In the genomic region with DNA sequence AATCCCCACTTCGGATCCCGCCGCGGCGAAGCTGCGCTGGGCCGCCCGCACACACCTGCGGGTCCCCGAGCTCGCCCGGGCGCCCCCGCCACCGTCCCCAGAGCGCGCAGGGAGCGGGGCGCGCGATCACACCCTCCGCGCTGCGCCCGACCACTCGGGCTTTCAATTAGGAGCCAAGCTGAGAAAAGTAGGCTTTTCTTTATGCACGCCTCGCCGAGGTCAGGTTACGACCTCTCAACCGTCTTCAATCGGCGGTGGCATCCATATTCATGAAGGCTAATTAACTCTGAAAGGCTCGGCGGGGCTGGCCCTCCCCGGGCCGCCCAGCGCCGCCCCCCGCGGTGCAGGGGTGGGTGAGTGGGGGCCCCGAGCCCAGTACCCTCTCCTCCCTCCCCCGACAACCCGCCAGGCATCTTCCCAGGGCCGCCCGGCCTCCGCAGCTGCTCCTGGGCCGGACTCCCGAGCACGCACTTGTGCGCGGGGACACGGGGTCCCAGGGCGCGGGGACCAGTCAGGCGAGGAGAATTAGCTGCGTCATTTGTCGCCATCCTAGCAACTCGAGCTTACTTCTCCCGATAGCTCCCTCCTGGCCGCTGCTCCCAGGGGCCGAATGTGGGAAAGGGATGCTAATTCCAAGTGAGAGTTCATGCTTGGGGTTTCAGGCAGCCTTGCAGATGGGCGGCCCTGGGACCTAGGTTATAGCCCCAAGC, we compare ENCODE assay signal across 8 cellular contexts.
DNase-seq lines count a peak whose midpoint lies in the region; ATAC-seq, FAIRE-seq and TF ChIP-seq lines count a peak whose summit lies in the region.

No MANE protein-coding gene starts in this region.

- H3K36me3 Mint-ChIP-seq in astrocyte (ENCODE audit: low read depth, unreplicated experiment) = no peaks in the 10 kb centered on the region

- peak overlapping the region; percentile 78 for H3K4me3 ChIP-seq in OCI-LY3 (ENCODE audit: low read length)
- peak overlapping the region; percentile 65 for H3K4me3 ChIP-seq in astrocyte (ENCODE audit: insufficient read depth, low read depth, low read length)

- no peak overlapping the region for H3K27ac Mint-ChIP-seq in astrocyte (ENCODE audit: unreplicated experiment)

- no peaks in the 10 kb centered on the region for H3K9me3 ChIP-seq in OCI-LY3 (ENCODE audit: insufficient read depth, low read length)
- no peaks in the 10 kb centered on the region for H3K9me3 ChIP-seq in astrocyte (ENCODE audit: insufficient read depth, low read depth, low read length)

- H3K4me2 ChIP-seq in OCI-LY3 (ENCODE audit: low read length) (peak overlapping the region; percentile 99), astrocyte (ENCODE audit: low read length) (peak overlapping the region; percentile 92)

- H3K27ac ChIP-seq in OCI-LY3 (ENCODE audit: low read length) (no peak overlapping the region), astrocyte (ENCODE audit: low read depth, low read length) (peak overlapping the region; percentile 49)

- H2AFZ ChIP-seq in OCI-LY3 (ENCODE audit: low read depth, low read length) (peak overlapping the region; percentile 90), astrocyte (ENCODE audit: low read depth, low read length) (peak overlapping the region; percentile 89)

- H3K4me1 ChIP-seq in OCI-LY3 (ENCODE audit: low read length) (peaks cover 20% of the 10 kb centered on the region), astrocyte (ENCODE audit: insufficient read depth, low read length) (peaks cover 33% of the 10 kb centered on the region)

- H3K79me2 ChIP-seq in OCI-LY3 (ENCODE audit: low read length) (no peaks in the 10 kb centered on the region), astrocyte (ENCODE audit: insufficient read depth, low read length) (no peaks in the 10 kb centered on the region)

- H4K20me1 ChIP-seq in OCI-LY3 (ENCODE audit: insufficient read depth, low read length) = no peaks in the 10 kb centered on the region
- no peaks in the 10 kb centered on the region for H4K20me1 ChIP-seq in astrocyte (ENCODE audit: insufficient read depth, low read length)

- H3K27me3 Mint-ChIP-seq in astrocyte (ENCODE audit: low read depth, unreplicated experiment) = no peaks in the 10 kb centered on the region

- TF ChIP-seq CTCF in OCI-LY3 (IDR thresholded peaks at IDR 0.05; ENCODE audit: low read depth, low read length) = no peak
- no peak for TF ChIP-seq CTCF in astrocyte (IDR thresholded peaks at IDR 0.05; ENCODE audit: insufficient read depth, low read depth, low read length)

- ATAC-seq in GM21515 (IDR thresholded peaks at IDR 0.05; ENCODE audit: unreplicated experiment) = peak; percentile 38
- ATAC-seq in GM21529 (IDR thresholded peaks at IDR 0.05; ENCODE audit: unreplicated experiment) = no peak

- no peak for FAIRE-seq in astrocyte (lab: Jason Lieb, UNC)

- peak overlapping the region; percentile 81 for H3K4me3 Mint-ChIP-seq in astrocyte (ENCODE audit: unreplicated experiment)

- peaks cover 21% of the 10 kb centered on the region for H3K4me1 Mint-ChIP-seq in astrocyte (ENCODE audit: low read depth, unreplicated experiment)

- DNase-seq in Ammon's horn (ENCODE audit: low spot score) = peak; percentile 95
- peak; percentile 75 for DNase-seq in astrocyte (ENCODE audit: low read depth)
- peak; percentile 93 for DNase-seq in hepatic stellate cell (ENCODE audit: low spot score)
- peak; percentile 87 for DNase-seq in pons (ENCODE audit: low spot score)
- DNase-seq in central memory CD4-positive, alpha-beta T cell = no peak

- no peaks in the 10 kb centered on the region for H3K36me3 ChIP-seq in OCI-LY3 (replicated peaks; ENCODE audit: low read depth, low read length)
- H3K36me3 ChIP-seq in astrocyte (ENCODE audit: insufficient read depth, low read length) = no peaks in the 10 kb centered on the region

- H3K9me3 Mint-ChIP-seq in astrocyte (ENCODE audit: unreplicated experiment) = no peaks in the 10 kb centered on the region

- peak overlapping the region; percentile 58 for H3K9ac ChIP-seq in OCI-LY3 (ENCODE audit: low read length)
- peak overlapping the region; percentile 81 for H3K9ac ChIP-seq in astrocyte (ENCODE audit: low read length)

- no peaks in the 10 kb centered on the region for H3K27me3 ChIP-seq in OCI-LY3 (ENCODE audit: low read depth, low read length)
- H3K27me3 ChIP-seq in astrocyte (ENCODE audit: insufficient read depth, low read length) = no peaks in the 10 kb centered on the region
